17 cellular contexts compared by ENCODE assay signal in genomic region chr2:86625096-86625495, GRCh38. TPM values are rescaled to one million over a fixed set of nuclear protein-coding genes. Genes with fewer than 3 reads are reported as not detected.
DNase-seq lines count a peak whose midpoint lies in the region; ATAC-seq, FAIRE-seq and TF ChIP-seq lines count a peak whose summit lies in the region.
"Had no signal": no experiment of that assay in that cellular context is flagged by ENCODE, and none has a peak within 500 bp of the region (broad histone marks: within the 10 kb centered on the region; RNA-seq: fewer than 3 reads in every experiment).

No MANE protein-coding gene starts in this region.

- no peak overlapping the region for H2BK120ac ChIP-seq in IMR-90 (ENCODE audit: low read depth, low read length)

- H3K27ac ChIP-seq in 22Rv1 (0 out of 2 replicates have a peak overlapping the region, but pooled peaks have one; percentile 16), IMR-90 (ENCODE audit: insufficient read depth, low read length) (no peak overlapping the region), caudate nucleus (ENCODE audit: low read depth, low read length) (peak overlapping the region; percentile 46), stomach (no peak overlapping the region)
- H3K27ac ChIP-seq: cardiac muscle cell, HL-60 had no signal

- H4K20me1 ChIP-seq in IMR-90 (ENCODE audit: insufficient read depth, low read length), result no peaks in the 10 kb centered on the region; the same call in 1 of the 2 replicates

- peaks cover 2 to 6% of the 10 kb centered on the region in 2 experiments; a peak in 2 of 4 replicates for H3K79me1 ChIP-seq in IMR-90 (ENCODE audit: low read depth in 1 of 2, low read length in 2 of 2)

- H3K9me3 Mint-ChIP-seq in neural crest cell, result no peaks in the 10 kb centered on the region
- H3K9me3 Mint-ChIP-seq in stimulated activated naive B cell treated with anti-CD40 and anti-IgM and Interleukin-4, amounts not matched to agents 10 μg/mL and 1 μg/mL and 100 μg/mL, for 72 hours, result no peaks in the 10 kb centered on the region

- H2AK9ac ChIP-seq in IMR-90 (replicated peaks; ENCODE audit: low read depth, low read length, poor library complexity), result no peak overlapping the region

- H3K27me3 ChIP-seq in IMR-90 (ENCODE audit: control insufficient read depth, insufficient read depth, low read length), result peaks cover 3% of the 10 kb centered on the region; the same call in 1 of the 2 replicates
- no peaks in the 10 kb centered on the region for H3K27me3 ChIP-seq in stomach
- H3K27me3 ChIP-seq: cardiac muscle cell had no signal

- no peak overlapping the region for H4K8ac ChIP-seq in IMR-90 (ENCODE audit: low read depth in 2 of 2, low read length in 2 of 2)

- H3K27me3 Mint-ChIP-seq in neural crest cell (ENCODE audit: low read depth), result no peaks in the 10 kb centered on the region
- peaks cover 0 to 2% of the 10 kb centered on the region in 2 donors for H3K27me3 Mint-ChIP-seq in stimulated activated naive B cell treated with anti-CD40 and anti-IgM and Interleukin-4, amounts not matched to agents 10 μg/mL and 1 μg/mL and 100 μg/mL, for 72 hours

- ATAC-seq in IMR-90 (ENCODE audit: low read depth), result no peak
- ATAC-seq in stimulated activated naive B cell treated with anti-CD40 and anti-IgM and Interleukin-4, amounts not matched to agents 10 μg/mL and 1 μg/mL and 100 μg/mL, for 72 hours (replicated peaks), result no peak

- in situ Hi-C loops in IMR-90 (cut with MboI; ENCODE audit: low sequenced_read_pairs), result loop anchor here (10.0 kb wide), 1 partner anchor 60 kb away; the partner anchor contains the start of gene CHMP3

- no peak overlapping the region for H3K56ac ChIP-seq in IMR-90 (ENCODE audit: extremely low read depth, insufficient read depth, low read length)

- H3K4me3 ChIP-seq in IMR-90 (ENCODE audit: insufficient read depth, low read depth, low read length), result no peak overlapping the region
- no peak overlapping the region for H3K4me3 ChIP-seq in foreskin fibroblast (ENCODE audit: low read depth in 1 of 2, low read length in 2 of 2)
- no peak overlapping the region for H3K4me3 ChIP-seq in stomach
- H3K4me3 ChIP-seq: cardiac muscle cell, smooth muscle cell had no signal

- H3K27ac Mint-ChIP-seq in neural crest cell (ENCODE audit: unreplicated experiment), result peak overlapping the region; percentile 4
- H3K27ac Mint-ChIP-seq in stimulated activated naive B cell treated with anti-CD40 and anti-IgM and Interleukin-4, amounts not matched to agents 10 μg/mL and 1 μg/mL and 100 μg/mL, for 72 hours, result no peak overlapping the region

- no peak for DNase-seq in IMR-90
- peak in 48 of 61 donors; percentile 2 to 75 (median 38) for DNase-seq in caudate nucleus (lab: John Stamatoyannopoulos, UW)
- DNase-seq in neural crest cell (ENCODE audit: low read depth, low spot score), result no peak
- DNase-seq in foreskin fibroblast, result no peak
- no peak for DNase-seq in stomach
- no peak for DNase-seq in stimulated activated naive B cell treated with anti-CD40 and anti-IgM and Interleukin-4, amounts not matched to agents 10 μg/mL and 1 μg/mL and 100 μg/mL, for 72 hours
- no peak for DNase-seq in RCC 7860 (ENCODE audit: low spot score)
- DNase-seq: activated CD4-positive, alpha-beta T cell treated with anti-CD3 and anti-CD28 coated beads, Interleukin-2, amount 50 U/mL, for 4 hours; activated gamma-delta T cell treated with Interleukin-2 at 50 U/mL for 16 hours; NCI-H187; NCI-H526; T1000 had no signal

- no peak for TF ChIP-seq POLR2A in IMR-90 (IDR thresholded peaks at IDR 0.05; ENCODE audit: low read depth, low read length)
- TF ChIP-seq POLR2A in stomach (IDR thresholded peaks at IDR 0.05), result no peak

- H3K4me1 ChIP-seq in IMR-90 (ENCODE audit: control insufficient read depth, insufficient read depth, low read length) (peaks cover 2% of the 10 kb centered on the region; the same call in 1 of the 2 replicates), stomach (peaks cover 22 to 44% (median 30%) of the 10 kb centered on the region in 4 donors)

- H3K9me1 ChIP-seq in IMR-90 (ENCODE audit: insufficient read depth, low read length), result no peaks in the 10 kb centered on the region

- WGBS in IMR-90 (ENCODE audit: extremely low coverage in 2 of 2, insufficient read length in 1 of 2), 2 experiments, result 100% methylated on average over 2 of the region's 4 CpGs; no CpG with 5 or more reads in 1 of the 2 experiments
- WGBS in stomach, 5 donors, result 80 to 95% (median 83%) methylated on average over 4 of the region's 4 CpGs

- intact Hi-C loops in IMR-90 (cut with micrococcal nuclease) (no loop called here), stomach (cut with DNase I; ENCODE audit: low total_unique reads) (no loop called here)

- POLR2A ChIA-PET in IMR-90 (lab: Charles Lee; ENCODE audit: unreplicated experiment), result no interaction called here

- CTCF ChIA-PET in IMR-90 (lab: Yijun Ruan, JAX), result no interaction called here

- TF ChIP-seq RAD21 in IMR-90 (IDR thresholded peaks at IDR 0.05; ENCODE audit: low read length), result no peak

- no peak overlapping the region for H4K5ac ChIP-seq in IMR-90 (ENCODE audit: low read depth, low read length)

- H2BK20ac ChIP-seq in IMR-90 (ENCODE audit: low read depth, low read length), result no peak overlapping the region

- H3K18ac ChIP-seq in IMR-90 (ENCODE audit: low read depth, low read length), result no peak overlapping the region

- TF ChIP-seq CTCF in 22Rv1 (IDR thresholded peaks at IDR 0.05) (no peak), IMR-90 (conservative IDR thresholded peaks at IDR 0.05; ENCODE audit: low read depth, low read length) (no peak), neural crest cell (conservative IDR thresholded peaks at IDR 0.05) (no peak), foreskin fibroblast (IDR thresholded peaks at IDR 0.05; ENCODE audit: low read depth, low read length) (no peak), stomach (IDR thresholded peaks at IDR 0.05) (no peak)

- no peak overlapping the region for H3K14ac ChIP-seq in IMR-90 (replicated peaks; ENCODE audit: low read depth, low read length)

- dilution Hi-C loops in IMR-90 (cut with HindIII; ENCODE audit: low sequenced_read_pairs, unreplicated experiment), result no loop called here

- FAIRE-seq in RCC 7860 (lab: Jason Lieb, UNC), result no peak
- FAIRE-seq: endothelial cell of umbilical vein had no signal

- no peak overlapping the region for H4K91ac ChIP-seq in IMR-90 (ENCODE audit: insufficient read depth, low read depth, low read length)

- no peak overlapping the region for H3K23ac ChIP-seq in IMR-90 (ENCODE audit: low read depth, low read length)

- no peak for TF ChIP-seq EP300 in stomach (IDR thresholded peaks at IDR 0.05)

- peak overlapping the region; percentile 83 for H3K4me3 Mint-ChIP-seq in neural crest cell
- no peak overlapping the region for H3K4me3 Mint-ChIP-seq in stimulated activated naive B cell treated with anti-CD40 and anti-IgM and Interleukin-4, amounts not matched to agents 10 μg/mL and 1 μg/mL and 100 μg/mL, for 72 hours

- no peak overlapping the region for H2BK5ac ChIP-seq in IMR-90 (ENCODE audit: low read depth, low read length, poor library complexity, severe bottlenecking)

- no peak overlapping the region for H3K4ac ChIP-seq in IMR-90 (ENCODE audit: low read depth, low read length)

- H3K9ac ChIP-seq in IMR-90 (ENCODE audit: low read depth, low read length), result no peak overlapping the region

- peaks cover 41% of the 10 kb centered on the region for H3K4me1 Mint-ChIP-seq in neural crest cell
- H3K4me1 Mint-ChIP-seq in stimulated activated naive B cell treated with anti-CD40 and anti-IgM and Interleukin-4, amounts not matched to agents 10 μg/mL and 1 μg/mL and 100 μg/mL, for 72 hours, result peaks cover 9 to 23% of the 10 kb centered on the region in 2 donors

- H3K36me3 ChIP-seq in IMR-90 (ENCODE audit: control insufficient read depth, insufficient read depth, low read length) (no peaks in the 10 kb centered on the region), stomach (peaks cover under 1 to 3% (median 1%) of the 10 kb centered on the region in 4 donors)
- H3K36me3 ChIP-seq: cardiac muscle cell had no signal

- no TSS peak for BruUV-seq in IMR-90 (replicated peaks; lab: Mats Ljungman, UMichigan)

- no peaks in the 10 kb centered on the region for H3K9me3 ChIP-seq in IMR-90 (ENCODE audit: control insufficient read depth, insufficient read depth, low read length)
- no peaks in the 10 kb centered on the region for H3K9me3 ChIP-seq in stomach

- H3K4me2 ChIP-seq in IMR-90 (ENCODE audit: low read depth, low read length), result no peak overlapping the region
- H3K4me2 ChIP-seq: smooth muscle cell had no signal

- H2AFZ ChIP-seq in IMR-90 (replicated peaks; ENCODE audit: low read length, poor library complexity), result peak overlapping the region; percentile 26

- no peak overlapping the region for H2BK15ac ChIP-seq in IMR-90 (ENCODE audit: low read depth, low read length)

- no peak overlapping the region for H2AK5ac ChIP-seq in IMR-90 (ENCODE audit: low read depth, low read length)

- no peaks in the 10 kb centered on the region for H3K36me3 Mint-ChIP-seq in neural crest cell (ENCODE audit: low read depth)
- H3K36me3 Mint-ChIP-seq in stimulated activated naive B cell treated with anti-CD40 and anti-IgM and Interleukin-4, amounts not matched to agents 10 μg/mL and 1 μg/mL and 100 μg/mL, for 72 hours, result peaks cover 0 to 2% of the 10 kb centered on the region in 2 donors

TF ChIP-seq in IMR-90, 13 proteins besides CTCF, POLR2A, EP300 and RAD21 (continues in another document):
- no peak for TF ChIP-seq CEBPB (IDR thresholded peaks at IDR 0.05; ENCODE audit: low read depth, low read length)
- TF ChIP-seq, protein P1, sequence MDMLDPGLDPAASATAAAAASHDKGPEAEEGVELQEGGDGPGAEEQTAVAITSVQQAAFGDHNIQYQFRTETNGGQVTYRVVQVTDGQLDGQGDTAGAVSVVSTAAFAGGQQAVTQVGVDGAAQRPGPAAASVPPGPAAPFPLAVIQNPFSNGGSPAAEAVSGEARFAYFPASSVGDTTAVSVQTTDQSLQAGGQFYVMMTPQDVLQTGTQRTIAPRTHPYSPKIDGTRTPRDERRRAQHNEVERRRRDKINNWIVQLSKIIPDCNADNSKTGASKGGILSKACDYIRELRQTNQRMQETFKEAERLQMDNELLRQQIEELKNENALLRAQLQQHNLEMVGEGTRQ (IDR thresholded peaks at IDR 0.05; ENCODE audit: low read depth, low read length), result no peak
- TF ChIP-seq RFX5 (IDR thresholded peaks at IDR 0.05; ENCODE audit: low read depth, low read length), result no peak
- TF ChIP-seq RCOR1 (IDR thresholded peaks at IDR 0.05; ENCODE audit: insufficient replicate concordance, low read length), result no peak
- TF ChIP-seq BHLHE40 (IDR thresholded peaks at IDR 0.05; ENCODE audit: low read depth, low read length), result no peak
- no peak for TF ChIP-seq SMC3 (IDR thresholded peaks at IDR 0.05; ENCODE audit: low read depth, low read length)
- TF ChIP-seq CHD1 (IDR thresholded peaks at IDR 0.05; ENCODE audit: low read depth, low read length), result no peak

RNA-seq across cellular contexts. Expression of gene RNF103, which starts 1.4 kb away (rescaled TPM):
- total RNA-seq in IMR-90 (2012; rRNA removed), result 5.6 and 10.0 TPM in 2 replicates
- polyA plus RNA-seq in IMR-90 (2012; rRNA removed), result 5.5 and 7.2 TPM in 2 replicates
- polyA plus RNA-seq in IMR-90 (2012; cell fraction: cytosol; rRNA removed), result 2.0 and 2.4 TPM in 2 replicates
- 2.2 and 13.9 TPM in 2 replicates for polyA plus RNA-seq in IMR-90 (2012; cell fraction: nucleus; rRNA removed; ENCODE audit: low replicate concordance)
- 13.5 and 13.8 TPM in 2 replicates for total RNA-seq in neural crest cell
- 100 to 1,000 TPM in 1 of 5 donors, 10 to 100 TPM in 4; 20.5 to 132 (median 53.8) TPM for total RNA-seq in stomach
- polyA plus RNA-seq in stomach, result 10 to 100 TPM in 1 of 3 donors, 1 to 10 TPM in 2; 7.8 to 14.7 (median 8.5) TPM

Comparison
In these comparisons a context has a peak if more than half of its experiments do, and no peak if none do; other contexts are left out.
1. H3K27ac ChIP-seq: peak in 22Rv1 (single experiment) and caudate nucleus (single experiment); none in IMR-90 (single experiment) and stomach (0 of 5).
2. DNase-seq: peak in caudate nucleus (48 of 61); none in IMR-90 (single experiment), neural crest cell (single experiment), foreskin fibroblast (0 of 2), stomach (single experiment), stimulated activated naive B cell treated with anti-CD40 and anti-IgM and Interleukin-4, amounts not matched to agents 10 μg/mL and 1 μg/mL and 100 μg/mL, for 72 hours (single experiment) and RCC 7860 (single experiment).